ENCODE assay signal across 10 cellular contexts in genomic region chrX:154484255-154485149, GRCh38. TPM values are rescaled to one million over a fixed set of nuclear protein-coding genes. Genes with fewer than 3 reads are reported as not detected.
A peak's percentile ranks its signal among the peaks of the same experiment; 100 is the strongest.
DNase-seq lines count a peak whose midpoint lies in the region; ATAC-seq and TF ChIP-seq lines count a peak whose summit lies in the region.
"Had no signal": no experiment of that assay in that cellular context is flagged by ENCODE, and none has a peak within 500 bp of the region (broad histone marks: within the 10 kb centered on the region; RNA-seq: fewer than 3 reads in every experiment).

No MANE protein-coding gene starts in this region.

- no peak for DNase-seq in Calu3
- DNase-seq in MV-4-11 (lab: John Stamatoyannopoulos, UW) = no peak
- no peak for DNase-seq in DMS153 treated with DMSO at 0.1 percent for 48 hours (lab: John Stamatoyannopoulos, UW; ENCODE audit: unreplicated experiment)
- no peak for DNase-seq in retina
- DNase-seq: NCI-H524, T1000 had no signal

- TF ChIP-seq CTCF in Calu3 (IDR thresholded peaks at IDR 0.05; ENCODE audit: unreplicated experiment) (no peak), neutrophil (IDR thresholded peaks at IDR 0.05) (no peak)

- ATAC-seq in GM21717 (IDR thresholded peaks at IDR 0.05; ENCODE audit: unreplicated experiment) = no peak

- no peaks in the 10 kb centered on the region for H3K36me3 ChIP-seq in neutrophil

- H3K4me3 ChIP-seq in neutrophil (ENCODE audit: low read depth in 1 of 2, low read length in 1 of 2) = no peak overlapping the region

- CTCF ChIA-PET in Calu3 (lab: Charles Lee) = no interaction called here

- H3K4me1 ChIP-seq in neutrophil (ENCODE audit: control insufficient read depth in 1 of 2, insufficient read depth in 1 of 2, low read depth in 1 of 2, low read length in 1 of 2) = peaks cover 34 to 39% of the 10 kb centered on the region in 2 experiments

- no peaks in the 10 kb centered on the region for H3K9me3 ChIP-seq in neutrophil

- intact Hi-C loops in Calu3 (cut with micrococcal nuclease; ENCODE audit: unreplicated experiment) = no loop called here

- H3K27ac Mint-ChIP-seq in Calu3 (ENCODE audit: unreplicated experiment) = no peak overlapping the region
- H3K27ac Mint-ChIP-seq in IgD-negative memory B cell = peak overlapping the region in 1 of 3 donors; percentile 16
- H3K27ac Mint-ChIP-seq in activated naive CD8-positive, alpha-beta T cell = peak overlapping the region; percentile 46

- H3K27ac ChIP-seq in neutrophil = peak overlapping the region; percentile 31

- H3K4me3 Mint-ChIP-seq in Calu3 (ENCODE audit: low read depth, unreplicated experiment) (peak overlapping the region; percentile 68), IgD-negative memory B cell (peak overlapping the region in 3 of 4 donors; percentile 9 to 68 (median 39))
- peak overlapping the region; percentile 78 for H3K4me3 Mint-ChIP-seq in activated naive CD8-positive, alpha-beta T cell

- H3K36me3 Mint-ChIP-seq in Calu3 (ENCODE audit: insufficient read depth, unreplicated experiment) (peaks cover 52% of the 10 kb centered on the region), IgD-negative memory B cell (no peaks in the 10 kb centered on the region)
- no peaks in the 10 kb centered on the region for H3K36me3 Mint-ChIP-seq in activated naive CD8-positive, alpha-beta T cell

- no peaks in the 10 kb centered on the region for H3K27me3 ChIP-seq in neutrophil

- no TSS peak for BruUV-seq in Calu3 (replicated peaks; lab: Mats Ljungman, UMichigan)

- H3K4me1 Mint-ChIP-seq in Calu3 (ENCODE audit: low read depth, unreplicated experiment) (peaks cover 6% of the 10 kb centered on the region), IgD-negative memory B cell (peaks cover 0 to 19% (median 12%) of the 10 kb centered on the region in 3 donors)
- H3K4me1 Mint-ChIP-seq in activated naive CD8-positive, alpha-beta T cell (ENCODE audit: low read depth) = peaks cover 14% of the 10 kb centered on the region

- H3K9me3 Mint-ChIP-seq in Calu3 (ENCODE audit: low read depth, unreplicated experiment) (no peaks in the 10 kb centered on the region), IgD-negative memory B cell (no peaks in the 10 kb centered on the region)
- no peaks in the 10 kb centered on the region for H3K9me3 Mint-ChIP-seq in activated naive CD8-positive, alpha-beta T cell (ENCODE audit: low read depth)

- no peaks in the 10 kb centered on the region for H3K27me3 Mint-ChIP-seq in Calu3 (ENCODE audit: unreplicated experiment)
- no peaks in the 10 kb centered on the region for H3K27me3 Mint-ChIP-seq in IgD-negative memory B cell
- H3K27me3 Mint-ChIP-seq in activated naive CD8-positive, alpha-beta T cell = no peaks in the 10 kb centered on the region

RNA-seq across cellular contexts. Expression of gene UBL4A, which starts 1.9 kb away (rescaled TPM):
- total RNA-seq in Calu3 (2022) = 37.6 and 41.3 TPM in 2 replicates
- 41.4 TPM for polyA plus RNA-seq in IgD-negative memory B cell

RNA-seq across cellular contexts. Expression of gene LAGE3, which starts 5.4 kb away (rescaled TPM):
- 25.5 and 25.6 TPM in 2 replicates for total RNA-seq in Calu3 (2022)
- polyA plus RNA-seq in IgD-negative memory B cell = 51.7 TPM

RNA-seq across cellular contexts. Expression of gene SLC10A3, which starts 5.9 kb away (rescaled TPM):
- total RNA-seq in Calu3 (2022) = 21.5 and 27.1 TPM in 2 replicates
- 54.9 TPM for polyA plus RNA-seq in IgD-negative memory B cell

RNA-seq across cellular contexts. Expression of gene PLXNA3, which starts 26.4 kb away (rescaled TPM):
- 74.0 and 82.6 TPM in 2 replicates for total RNA-seq in Calu3 (2022)
- polyA plus RNA-seq in IgD-negative memory B cell = 2.7 TPM

RNA-seq across cellular contexts. Expression of gene FAM3A, which starts 31.5 kb away (rescaled TPM):
- 36.8 and 39.5 TPM in 2 replicates for total RNA-seq in Calu3 (2022)
- 23.6 TPM for polyA plus RNA-seq in IgD-negative memory B cell
